28 cellular contexts compared by ENCODE assay signal in the genomic region with DNA sequence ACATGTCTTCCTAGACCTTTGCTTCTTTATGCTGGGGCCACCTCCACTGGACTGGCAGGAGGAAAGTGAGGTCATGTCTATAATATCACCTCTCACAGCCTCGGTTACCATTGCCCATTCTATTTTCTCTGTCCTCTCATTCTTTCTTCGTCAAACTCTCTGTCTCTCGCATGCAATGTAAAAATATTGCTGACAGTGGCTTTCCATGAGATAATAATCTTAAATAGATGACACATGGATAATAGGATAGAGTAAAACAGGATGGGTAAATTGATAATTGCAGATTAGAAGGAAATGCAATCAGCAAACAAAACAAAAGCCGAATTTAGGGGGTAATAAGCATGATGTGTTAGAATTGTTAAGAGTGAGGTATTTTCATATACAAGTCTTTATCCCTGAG.
"Had no signal": no experiment of that assay in that cellular context is flagged by ENCODE, and none has a peak within 500 bp of the region (broad histone marks: within the 10 kb centered on the region; RNA-seq: fewer than 3 reads in every experiment).

No MANE protein-coding gene starts in this region.

- DNase-seq: activated CD4-positive, alpha-beta memory T cell treated with anti-CD3 and anti-CD28 coated beads, Interleukin-2, amount 10 ng/mL, durations not matched to agents 7 days and 5 days; activated CD4-positive, alpha-beta T cell treated with anti-CD3 and anti-CD28 coated beads for 1 hour; activated CD4-positive, alpha-beta T cell treated with anti-CD3 and anti-CD28 coated beads for 4 hours; activated CD4-positive, alpha-beta T cell treated with anti-CD3 and anti-CD28 coated beads, Interleukin-2, amount 10 ng/mL, durations not matched to agents 7 days and 5 days; activated CD4-positive, alpha-beta T cell treated with anti-CD3 and anti-CD28 coated beads, Interleukin-2, amount 50 U/mL, for 4 hours; activated effector memory CD4-positive, alpha-beta T cell treated with Interleukin-2 at 50 U/mL for 16 hours; activated gamma-delta T cell treated with Interleukin-2 at 50 U/mL for 16 hours; activated naive CD4-positive, alpha-beta T cell treated with anti-CD3 and anti-CD28 coated beads, Interleukin-2, amount 50 U/mL, for 16 hours; activated naive CD4-positive, alpha-beta T cell treated with Interleukin-2 at 50 U/mL for 16 hours; activated T-cell treated with anti-CD3 and anti-CD28 coated beads, Interleukin-2, amount 50 U/mL, for 4 hours; amniotic stem cell; anterior cingulate cortex; caudate nucleus; cortex of kidney; dermis blood vessel endothelial cell; effector CD4-positive, alpha-beta T cell; effector memory CD8-positive, alpha-beta T cell; erythroblast; foreskin keratinocyte; gastrocnemius medialis; glutamatergic neuron; heart left ventricle; T-helper 2 cell had no signal

- FAIRE-seq: astrocyte, colon had no signal

- H3K4me3 ChIP-seq: esophagus muscularis mucosa, gastrocnemius medialis, heart left ventricle had no signal

- H3K9me3 ChIP-seq: esophagus muscularis mucosa, gastrocnemius medialis, heart left ventricle had no signal

- ATAC-seq: activated T-cell treated with anti-CD3 and anti-CD28 coated beads, Interleukin-2, amount 50 U/mL, for 4 hours; activated T-helper 17 cell treated with anti-CD3 and anti-CD28 coated beads, Interleukin-2, amount 50 U/mL, for 72 hours; effector memory CD8-positive, alpha-beta T cell; foreskin keratinocyte; gastrocnemius medialis; heart left ventricle; WTC11 had no signal

- H3K4me1 ChIP-seq: foreskin keratinocyte had no signal

- H3K27me3 ChIP-seq: esophagus muscularis mucosa, foreskin keratinocyte, gastrocnemius medialis, heart left ventricle had no signal

- H3K36me3 ChIP-seq: esophagus muscularis mucosa, gastrocnemius medialis, heart left ventricle had no signal

- H3K27ac ChIP-seq: esophagus muscularis mucosa, foreskin keratinocyte, gastrocnemius medialis, heart left ventricle had no signal
